ENCODE assay signal across 8 cellular contexts in the genomic region with DNA sequence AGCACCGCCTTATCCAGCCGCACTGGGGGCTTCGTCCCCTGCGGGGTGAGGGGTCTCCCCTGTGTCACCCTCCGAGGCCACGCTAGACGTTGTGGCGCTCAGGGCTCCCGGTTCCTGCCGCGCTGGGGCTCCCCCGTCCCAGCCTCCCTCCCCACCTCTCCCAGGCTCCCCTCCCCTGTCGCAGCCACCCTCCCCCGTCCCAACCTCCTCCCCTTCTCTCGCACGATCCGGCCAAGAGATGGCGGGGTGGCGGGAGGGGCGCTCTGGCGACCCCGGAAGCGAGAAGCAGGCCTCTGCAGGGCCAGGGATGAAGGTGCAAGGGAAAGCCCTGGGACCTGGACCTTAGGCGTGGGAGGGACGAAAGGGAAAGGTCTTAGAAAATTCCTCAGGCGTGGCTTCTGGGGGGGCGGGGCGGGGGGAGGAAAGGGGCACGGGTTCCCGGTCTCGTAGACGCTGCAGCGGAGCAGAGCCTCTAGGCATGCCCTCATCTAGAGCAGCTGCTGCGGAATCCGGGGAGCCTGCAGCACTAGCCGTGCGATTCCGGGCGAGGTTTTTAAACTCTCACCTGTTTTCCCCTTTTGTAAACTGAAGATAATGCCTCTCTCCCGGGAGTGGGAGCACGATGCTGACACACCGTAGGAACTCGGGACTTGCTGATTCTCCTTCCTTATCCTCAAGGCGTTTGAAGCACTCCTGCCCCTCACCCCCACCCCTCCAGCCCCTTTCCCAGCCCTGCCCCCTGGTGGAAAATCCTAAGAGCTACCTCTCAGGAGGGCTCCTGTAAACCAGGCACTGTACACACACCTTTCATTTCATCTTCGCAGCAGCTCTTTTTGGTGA. TPM values are rescaled to one million over a fixed set of nuclear protein-coding genes. Genes with fewer than 3 reads are reported as not detected.
DNase-seq lines count a peak whose midpoint lies in the region; ATAC-seq, FAIRE-seq and TF ChIP-seq lines count a peak whose summit lies in the region.

No MANE protein-coding gene starts in this region.

- peak overlapping the region; percentile 64 for H3K4me3 ChIP-seq in A549

- H3K9me3 ChIP-seq in A549, result no peaks in the 10 kb centered on the region

- 6% methylated on average over 15 of the region's 45 CpGs for WGBS in A549 (ENCODE audit: missing lambda C conversion rate)

- DNase-seq in A549 (ENCODE audit: low read depth in 1 of 2, low spot score in 1 of 2), result peak; percentile 70 to 80
- peak; percentile 46 for DNase-seq in GM12892 (ENCODE audit: insufficient read length)
- peak; percentile 48 for DNase-seq in NCI-H82 treated with DMSO at 0.1 percent for 48 hours (lab: John Stamatoyannopoulos, UW; ENCODE audit: unreplicated experiment)
- DNase-seq in activated gamma-delta T cell treated with Interleukin-2 at 50 U/mL for 16 hours, result peak; percentile 27
- DNase-seq in head of caudate nucleus, result peak in 28 of 42 donors; percentile 23 to 68 (median 42)
- peak; percentile 29 for DNase-seq in putamen (ENCODE audit: low spot score)

- peak in 1 of 2 experiments; percentile 40; a peak in 3 of 5 replicates for TF ChIP-seq RAD21 in A549 (conservative IDR thresholded peaks at IDR 0.05 in 1 of 2, IDR thresholded peaks at IDR 0.05 in 1 of 2)

- TF ChIP-seq POLR2A in A549 (IDR thresholded peaks at IDR 0.05; ENCODE audit: low read length), result peak; percentile 36; the same call in 1 of the 2 replicates
- TF ChIP-seq POLR2A in GM12892 (IDR thresholded peaks at IDR 0.05; ENCODE audit: low read depth, low read length), result no peak

- peak overlapping the region; percentile 84 to 99 for H3K27ac ChIP-seq in A549

- peak overlapping the region; percentile 85 for H3K4me2 ChIP-seq in A549

- intact Hi-C loops in head of caudate nucleus (cut with DNase I), result no loop called here

- peak; percentile 52 for TF ChIP-seq CTCF in A549 (IDR thresholded peaks at IDR 0.05)

- POLR2A ChIA-PET in A549 (lab: Yijun Ruan, JAX), result interaction anchor here (0.6 to 0.9 kb wide), 9 partner anchors 11 to 504 kb away, joined by 3 to 9 read pairs (median 3); partner anchors contain the start of gene KCNJ5

- CTCF ChIA-PET in A549 (lab: Yijun Ruan, JAX), result interaction anchor here (0.6 to 5.1 kb wide), 13 partner anchors 12 to 874 kb away, joined by 3 to 57 read pairs (median 3); no protein-coding TSS in a partner anchor

- no peak for FAIRE-seq in A549 (lab: Jason Lieb, UNC)
- FAIRE-seq in GM12892 (lab: Jason Lieb, UNC), result peak; percentile 72

- ATAC-seq in A549 (peak; percentile 84 to 91), HG03095 (IDR thresholded peaks at IDR 0.05; ENCODE audit: unreplicated experiment) (peak; percentile 43), HG03521 (IDR thresholded peaks at IDR 0.05; ENCODE audit: unreplicated experiment) (no peak)

- TF ChIP-seq EP300 in A549 (IDR thresholded peaks at IDR 0.05), result no peak

- H3K4me1 ChIP-seq in A549, result peaks cover 15% of the 10 kb centered on the region

TF ChIP-seq in A549, 52 proteins besides CTCF, POLR2A, EP300 and RAD21:
- TF ChIP-seq SMC3 (IDR thresholded peaks at IDR 0.05) (peak; percentile 44; the same call in 1 of the 3 replicates), FOXS1 (CRISPR knock-in tag; IDR thresholded peaks at IDR 0.05) (no peak), MAZ (IDR thresholded peaks at IDR 0.05; ENCODE audit: borderline replicate concordance, low read depth, low read length) (peak; percentile 71; the same call in 1 of the 2 replicates), JUN (IDR thresholded peaks at IDR 0.05) (peak in 1 of 2 experiments; percentile 35; a peak in 1 of 5 replicates)

RNA-seq across cellular contexts. Expression of gene KCNJ5, which starts 14.4 kb away (rescaled TPM):
- polyA plus RNA-seq in A549 (2011; rRNA removed), result 0.01 and 0.04 TPM in 2 replicates
- 0.03 and 0.04 TPM in 2 replicates for polyA plus RNA-seq in A549 (2012; cell fraction: cytosol; rRNA removed)
- not detected in 2 replicates for polyA plus RNA-seq in A549 (2012; cell fraction: nucleus; rRNA removed)
- polyA plus RNA-seq in A549 (2017; fragmentation: RNase III; extraction: RNeasy Plus Mini Kit Qiagen cat#74134 plus additional on column Dnase treatment), result 0.04 to 0.09 TPM in 2 of 3 replicates, not detected in the other
- polyA minus RNA-seq in A549 (2011; rRNA and poly(A)+ RNA removed), result 0.10 TPM in 1 of 2 replicates, not detected in the other
- polyA plus RNA-seq in GM12892 (2012; ENCODE audit: missing spikeins), result not detected

RNA-seq across cellular contexts. Expression of gene TP53AIP1, which starts 37.1 kb away (rescaled TPM):
- polyA plus RNA-seq in A549 (2011; rRNA removed), result 0.08 TPM in 1 of 2 replicates, not detected in the other
- polyA plus RNA-seq in A549 (2012; cell fraction: cytosol; rRNA removed), result 0.03 TPM in 1 of 2 replicates, not detected in the other
- polyA plus RNA-seq in A549 (2012; cell fraction: nucleus; rRNA removed), result 0.05 and 0.13 TPM in 2 replicates
- 0.03 to 0.11 TPM in 2 of 3 replicates, not detected in the other for polyA plus RNA-seq in A549 (2017; fragmentation: RNase III; extraction: RNeasy Plus Mini Kit Qiagen cat#74134 plus additional on column Dnase treatment)
- 0.24 TPM in 1 of 2 replicates, not detected in the other for polyA minus RNA-seq in A549 (2011; rRNA and poly(A)+ RNA removed)
- not detected for polyA plus RNA-seq in GM12892 (2012; ENCODE audit: missing spikeins)

RNA-seq across cellular contexts. Expression of gene KCNJ1, which starts 38.5 kb away (rescaled TPM):
- 0.12 and 0.20 TPM in 2 replicates for polyA plus RNA-seq in A549 (2011; rRNA removed)
- polyA plus RNA-seq in A549 (2012; cell fraction: cytosol; rRNA removed), result not detected in 2 replicates
- polyA plus RNA-seq in A549 (2012; cell fraction: nucleus; rRNA removed), result 0.04 and 0.05 TPM in 2 replicates
- 0.03 TPM in 1 of 3 replicates, not detected in the others for polyA plus RNA-seq in A549 (2017; fragmentation: RNase III; extraction: RNeasy Plus Mini Kit Qiagen cat#74134 plus additional on column Dnase treatment)
- polyA minus RNA-seq in A549 (2011; rRNA and poly(A)+ RNA removed), result not detected in 2 replicates
- 0.11 TPM for polyA plus RNA-seq in GM12892 (2012; ENCODE audit: missing spikeins)
